24 cellular contexts compared by ENCODE assay signal in genomic region chr6:7906741-7907140, GRCh38.
"Had no signal": no experiment of that assay in that cellular context is flagged by ENCODE, and none has a peak within 500 bp of the region (broad histone marks: within the 10 kb centered on the region; RNA-seq: fewer than 3 reads in every experiment).

No MANE protein-coding gene starts in this region.

- DNase-seq: activated CD4-positive, alpha-beta T cell treated with anti-CD3 and anti-CD28 coated beads for 1 hour; activated CD4-positive, alpha-beta T cell treated with anti-CD3 and anti-CD28 coated beads, Interleukin-2, amount 50 U/mL, for 4 hours; activated effector memory CD4-positive, alpha-beta T cell treated with Interleukin-2 at 50 U/mL for 16 hours; activated naive CD4-positive, alpha-beta T cell treated with anti-CD3 and anti-CD28 coated beads for 36 hours; activated T-cell treated with anti-CD3 and anti-CD28 coated beads, Interleukin-2, amount 50 U/mL, for 72 hours; cortex of kidney; effector CD8-positive, alpha-beta T cell; glutamatergic neuron; immature natural killer cell; kidney glomerular epithelial cell; left lung; naive thymus-derived CD4-positive, alpha-beta T cell; posterior cingulate gyrus; sigmoid colon; stimulated activated CD4-positive, alpha-beta T cell treated with anti-CD3 and anti-CD28 coated beads, Interleukin-15, amount 100 ng/mL, for 24 hours; testis; trophoblast cell; WERI-Rb-1 had no signal

- H3K9me3 ChIP-seq: left lung, sigmoid colon, testis had no signal

- H3K4me3 ChIP-seq: hepatocyte, left lung, lung, neural progenitor cell, sigmoid colon, smooth muscle cell, testis had no signal

- H3K36me3 ChIP-seq: neural progenitor cell had no signal

- ATAC-seq: activated T-cell treated with anti-CD3 and anti-CD28 coated beads, Interleukin-2, amount 50 U/mL, for 72 hours; left lung; naive thymus-derived CD4-positive, alpha-beta T cell; stimulated activated memory B cell treated with anti-CD40 and anti-IgM and Interleukin-4, amounts not matched to agents 10 μg/mL and 1 μg/mL and 100 μg/mL, for 72 hours had no signal

- H2AFZ ChIP-seq: hepatocyte, neural progenitor cell had no signal

- H3K4me2 ChIP-seq: hepatocyte, neural progenitor cell, smooth muscle cell had no signal

- H3K27me3 ChIP-seq: hepatocyte, sigmoid colon, testis had no signal

- H3K9ac ChIP-seq: neural progenitor cell had no signal

- FAIRE-seq: frontal cortex had no signal

- H3K27ac ChIP-seq: hepatocyte, left lung, neural progenitor cell, sigmoid colon, testis, WERI-Rb-1 had no signal
